16 cellular contexts compared by ENCODE assay signal in genomic region chr11:83042966-83043711, GRCh38. TPM values are rescaled to one million over a fixed set of nuclear protein-coding genes. Genes with fewer than 3 reads are reported as not detected.
DNase-seq lines count a peak whose midpoint lies in the region; ATAC-seq and TF ChIP-seq lines count a peak whose summit lies in the region.
"Had no signal": no experiment of that assay in that cellular context is flagged by ENCODE, and none has a peak within 500 bp of the region (broad histone marks: within the 10 kb centered on the region; RNA-seq: fewer than 3 reads in every experiment).

No MANE protein-coding gene starts in this region.

- no peaks in the 10 kb centered on the region for H3K9me3 Mint-ChIP-seq in osteocyte (ENCODE audit: unreplicated experiment)
- H3K9me3 Mint-ChIP-seq in activated T-helper 17 cell treated with anti-CD3 and anti-CD28 coated beads, Interleukin-2, amount 50 U/mL, for 72 hours, result no peaks in the 10 kb centered on the region

- DNase-seq in ELR (ENCODE audit: low read depth) (peak; percentile 29), SK-N-DZ (ENCODE audit: low spot score) (peak; percentile 53), fibroblast of lung (ENCODE audit: low read depth in 2 of 2) (peak; percentile 34 to 49), osteocyte (ENCODE audit: extremely low spot score, unreplicated experiment) (no peak), mesenteric fat pad (ENCODE audit: low spot score) (no peak), kidney tubule cell (ENCODE audit: low spot score) (no peak)
- DNase-seq: activated CD8-positive, alpha-beta memory T cell treated with anti-CD3 and anti-CD28 coated beads, Interleukin-2, amount 50 U/mL, for 48 hours; AML-193; cerebellar nuclear complex; DMS53; MG63; midbrain had no signal

- H3K4me1 ChIP-seq in fibroblast of lung (ENCODE audit: control insufficient read depth, extremely low read depth, insufficient read depth, low read length), result peaks cover 23% of the 10 kb centered on the region

- peaks cover 72% of the 10 kb centered on the region for H3K4me1 Mint-ChIP-seq in osteocyte (ENCODE audit: unreplicated experiment)
- H3K4me1 Mint-ChIP-seq in activated T-helper 17 cell treated with anti-CD3 and anti-CD28 coated beads, Interleukin-2, amount 50 U/mL, for 72 hours, result peaks cover 6% of the 10 kb centered on the region

- no peak overlapping the region for H3K4me3 ChIP-seq in fibroblast of lung (replicated peaks in 1 of 4; ENCODE audit: control extremely low read depth in 1 of 4, insufficient read depth in 1 of 4, low read depth in 3 of 4, low read length in 4 of 4)
- H3K4me3 ChIP-seq: MG63, tibial nerve had no signal

- no peak overlapping the region for H3K27ac ChIP-seq in fibroblast of lung (ENCODE audit: insufficient read depth, low read length)

- H3K27ac Mint-ChIP-seq in osteocyte (ENCODE audit: unreplicated experiment), result peak overlapping the region; percentile 71
- no peak overlapping the region for H3K27ac Mint-ChIP-seq in activated T-helper 17 cell treated with anti-CD3 and anti-CD28 coated beads, Interleukin-2, amount 50 U/mL, for 72 hours
- H3K27ac Mint-ChIP-seq: activated naive CD8-positive, alpha-beta T cell had no signal

- peaks cover 14% of the 10 kb centered on the region for H3K79me2 ChIP-seq in fibroblast of lung (ENCODE audit: control insufficient read depth, insufficient read depth, low read length)

- no peaks in the 10 kb centered on the region for H3K27me3 Mint-ChIP-seq in osteocyte (ENCODE audit: unreplicated experiment)
- no peaks in the 10 kb centered on the region for H3K27me3 Mint-ChIP-seq in activated T-helper 17 cell treated with anti-CD3 and anti-CD28 coated beads, Interleukin-2, amount 50 U/mL, for 72 hours
- H3K27me3 Mint-ChIP-seq: activated naive CD8-positive, alpha-beta T cell had no signal

- no peaks in the 10 kb centered on the region for H3K27me3 ChIP-seq in fibroblast of lung (ENCODE audit: control insufficient read depth, insufficient read depth, low read length)
- H3K27me3 ChIP-seq: MG63, tibial nerve had no signal

- H4K20me1 ChIP-seq in fibroblast of lung (ENCODE audit: control insufficient read depth, extremely low read depth, insufficient read depth, low read length), result no peaks in the 10 kb centered on the region

- H2AFZ ChIP-seq in fibroblast of lung (ENCODE audit: low read length), result no peak overlapping the region

- ATAC-seq in activated T-helper 17 cell treated with anti-CD3 and anti-CD28 coated beads, Interleukin-2, amount 50 U/mL, for 72 hours (replicated peaks), result no peak
- no peak for ATAC-seq in HG03108 (IDR thresholded peaks at IDR 0.05; ENCODE audit: unreplicated experiment)

- H3K4me2 ChIP-seq in fibroblast of lung (ENCODE audit: extremely low read depth, insufficient read depth, low read length), result no peak overlapping the region

- H3K4me3 Mint-ChIP-seq in osteocyte (ENCODE audit: unreplicated experiment), result no peak overlapping the region
- no peak overlapping the region for H3K4me3 Mint-ChIP-seq in activated T-helper 17 cell treated with anti-CD3 and anti-CD28 coated beads, Interleukin-2, amount 50 U/mL, for 72 hours
- H3K4me3 Mint-ChIP-seq: activated naive CD8-positive, alpha-beta T cell had no signal

- peaks cover 13% of the 10 kb centered on the region for H3K36me3 Mint-ChIP-seq in osteocyte (ENCODE audit: unreplicated experiment)
- no peaks in the 10 kb centered on the region for H3K36me3 Mint-ChIP-seq in activated T-helper 17 cell treated with anti-CD3 and anti-CD28 coated beads, Interleukin-2, amount 50 U/mL, for 72 hours (ENCODE audit: low read depth)

- TF ChIP-seq CTCF in fibroblast of lung (conservative IDR thresholded peaks at IDR 0.05 in 1 of 2, IDR thresholded peaks at IDR 0.05 in 1 of 2; ENCODE audit: low read depth in 1 of 2, low read length in 2 of 2) (no peak), osteocyte (IDR thresholded peaks at IDR 0.05) (no peak)

- no peaks in the 10 kb centered on the region for H3K9me3 ChIP-seq in fibroblast of lung (ENCODE audit: control insufficient read depth, insufficient read depth, low read depth, low read length)
- H3K9me3 ChIP-seq: MG63, tibial nerve had no signal

- no peaks in the 10 kb centered on the region for H3K36me3 ChIP-seq in fibroblast of lung (ENCODE audit: control insufficient read depth, insufficient read depth, low read length)
- H3K36me3 ChIP-seq: MG63, tibial nerve had no signal

- no peak overlapping the region for H3K9ac ChIP-seq in fibroblast of lung (ENCODE audit: insufficient read depth, low read length)

RNA-seq across cellular contexts. Expression of gene RAB30, which starts 28.6 kb away (rescaled TPM):
- polyA plus RNA-seq in SK-N-DZ (2014; cell fraction: cytosol; rRNA removed), result 14.3 and 19.0 TPM in 2 replicates
- polyA plus RNA-seq in SK-N-DZ (2014; cell fraction: nucleus; rRNA removed), result 9.9 and 12.7 TPM in 2 replicates
- 19.3 and 45.2 TPM in 2 replicates for total RNA-seq in fibroblast of lung
- polyA plus RNA-seq in fibroblast of lung, result 21.0 and 33.9 TPM in 2 replicates
- polyA plus RNA-seq in fibroblast of lung (2012), result 15.1 and 25.3 TPM in 2 replicates
- 8.3 and 15.3 TPM in 2 replicates for polyA minus RNA-seq in fibroblast of lung (ENCODE audit: low replicate concordance)
- total RNA-seq in osteocyte, result 73.8 and 79.7 TPM in 2 replicates
- 33.9 TPM for total RNA-seq in mesenteric fat pad
- 1 to 10 TPM; 7.0 to 8.7 TPM for total RNA-seq in activated T-helper 17 cell treated with anti-CD3 and anti-CD28 coated beads, Interleukin-2, amount 50 U/mL, for 72 hours

Comparison
In these comparisons a context has a peak if more than half of its experiments do, and no peak if none do; other contexts are left out.
1. DNase-seq: peak in ELR (single experiment), SK-N-DZ (single experiment) and fibroblast of lung (2 of 2); none in osteocyte (single experiment), mesenteric fat pad (single experiment) and kidney tubule cell (single experiment).